Comparison of ENCODE assay signal across 8 cellular contexts in the genomic region with DNA sequence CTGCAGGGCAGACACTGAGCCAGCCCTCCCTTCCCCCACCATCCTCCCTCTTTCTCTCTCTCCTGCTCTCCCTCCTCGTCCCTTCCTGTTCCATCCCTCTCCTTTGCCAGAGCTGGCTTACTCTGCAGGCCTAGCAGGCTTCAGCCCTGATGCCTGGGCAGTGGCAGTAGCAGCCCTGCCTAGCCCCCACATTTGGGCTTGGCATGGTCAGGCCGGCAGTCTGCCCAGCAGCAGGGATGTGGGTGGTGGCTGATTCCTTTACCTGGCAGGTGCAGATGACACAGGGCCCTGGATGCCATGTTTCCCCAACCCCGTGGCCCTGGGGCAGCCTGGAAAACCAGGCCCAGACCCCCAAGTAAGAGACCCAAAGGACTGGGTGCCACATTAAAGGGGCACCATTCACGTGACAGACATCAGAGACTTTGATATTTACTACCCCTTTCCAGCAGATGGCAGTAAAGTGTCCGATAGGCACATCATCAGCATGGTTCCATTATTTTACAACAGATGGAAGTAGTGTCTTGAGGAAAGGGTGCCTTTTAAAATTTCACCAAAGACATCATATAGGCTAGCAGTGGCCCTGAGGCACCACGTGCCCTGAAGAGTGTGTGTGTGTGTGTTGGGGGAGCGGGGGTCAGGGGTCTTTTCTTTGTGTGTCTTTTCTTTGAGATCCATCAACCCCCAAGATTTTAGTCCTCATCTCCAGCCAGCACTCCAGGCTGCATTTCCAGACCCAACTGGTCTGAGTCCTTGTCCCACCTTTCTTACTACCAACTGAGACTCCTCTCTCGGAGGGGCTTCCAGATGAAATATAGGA. TPM values are rescaled to one million over a fixed set of nuclear protein-coding genes. Genes with fewer than 3 reads are reported as not detected.
A peak's percentile ranks its signal among the peaks of the same experiment; 100 is the strongest.
DNase-seq lines count a peak whose midpoint lies in the region; ATAC-seq and TF ChIP-seq lines count a peak whose summit lies in the region.

No MANE protein-coding gene starts in this region.

- H3K27ac ChIP-seq in H9 (ENCODE audit: insufficient read length, low read depth, low read length) (no peak overlapping the region), hepatocyte (no peak overlapping the region)

- peaks cover 0 to 7% of the 10 kb centered on the region in 2 experiments; a peak in 2 of 5 replicates for H3K9me3 Mint-ChIP-seq in H9

- H2BK5ac ChIP-seq in H9 (ENCODE audit: insufficient read length, low read length) = no peak overlapping the region

- H2BK20ac ChIP-seq in H9 (ENCODE audit: low read depth, low read length, poor library complexity, severe bottlenecking) = no peak overlapping the region

- H3K27me3 Mint-ChIP-seq in H9 (ENCODE audit: low read depth) = peaks cover 11% of the 10 kb centered on the region

- no CpG with 5 or more reads among the region's 8 CpGs for WGBS in H9 (ENCODE audit: extremely low coverage, insufficient read length, low lambda C conversion rate)
- WGBS in hepatocyte (ENCODE audit: low lambda C conversion rate, missing lambda C conversion rate) = 55% methylated on average over 8 of the region's 8 CpGs

- H3K79me2 ChIP-seq in H9 (ENCODE audit: insufficient read depth, low read length) (no peaks in the 10 kb centered on the region), hepatocyte (no peaks in the 10 kb centered on the region)

- no peak overlapping the region for H4K8ac ChIP-seq in H9 (replicated peaks; ENCODE audit: insufficient read length, low read depth, low read length)

- H3K14ac ChIP-seq in H9 (ENCODE audit: insufficient read depth, low read length) = no peak overlapping the region

- peaks cover 10 to 11% of the 10 kb centered on the region in 2 experiments for H3K4me1 Mint-ChIP-seq in H9

- H3K9me3 ChIP-seq in H9 (ENCODE audit: control insufficient read depth, low read depth, low read length) (no peaks in the 10 kb centered on the region), hepatocyte (ENCODE audit: low read depth) (no peaks in the 10 kb centered on the region)

- no peak overlapping the region for H2BK12ac ChIP-seq in H9 (ENCODE audit: insufficient read length, low read depth, low read length)

- H4K91ac ChIP-seq in H9 (ENCODE audit: insufficient read length, low read depth, low read length) = no peak overlapping the region

- no peaks in the 10 kb centered on the region for H4K20me1 ChIP-seq in H9 (ENCODE audit: control insufficient read depth, insufficient read depth, insufficient read length)
- H4K20me1 ChIP-seq in hepatocyte (ENCODE audit: insufficient read depth, poor library complexity, severe bottlenecking) = no peaks in the 10 kb centered on the region

- ATAC-seq in stimulated activated naive CD8-positive, alpha-beta T cell treated with anti-CD3 and anti-CD28 coated beads, Interleukin-15, Interleukin-2, amounts not matched to agents 100 U/mL and 50 U/mL, for 24 hours = peak; percentile 30
- ATAC-seq in HG03045 (IDR thresholded peaks at IDR 0.05; ENCODE audit: unreplicated experiment) = no peak

- no peak overlapping the region for H3K27ac Mint-ChIP-seq in H9

- H3K4ac ChIP-seq in H9 (ENCODE audit: low read depth, low read length) = no peak overlapping the region

- H3K9ac ChIP-seq in H9 (ENCODE audit: extremely low read depth, insufficient read length, low read length) = no peak overlapping the region

- DNase-seq in NCI-H510A treated with DMSO at 0.1 percent for 48 hours (lab: John Stamatoyannopoulos, UW) (peak; percentile 10), NCI-H510A (lab: John Stamatoyannopoulos, UW) (no peak), H9 (peak; percentile 49), NCI-H345 (lab: John Stamatoyannopoulos, UW) (peak; percentile 60), astrocyte of the hippocampus (ENCODE audit: low read depth, low spot score) (peak; percentile 71), hepatocyte (ENCODE audit: low spot score) (peak; percentile 68)
- no peak for DNase-seq in stimulated activated naive CD8-positive, alpha-beta T cell treated with anti-CD3 and anti-CD28 coated beads, Interleukin-15, Interleukin-2, amounts not matched to agents 100 U/mL and 50 U/mL, for 24 hours

- peaks cover 4% of the 10 kb centered on the region for H3K23me2 ChIP-seq in H9 (ENCODE audit: insufficient read length, low read depth, low read length, poor library complexity, severe bottlenecking)

- no peak overlapping the region for H3T11ph ChIP-seq in H9 (ENCODE audit: low read length)

- no peak overlapping the region for H3K18ac ChIP-seq in H9 (ENCODE audit: insufficient read length, low read depth, low read length)

- H3K4me3 Mint-ChIP-seq in H9 = no peak overlapping the region

- no peak overlapping the region for H3K4me3 ChIP-seq in hepatocyte

- H3K36me3 Mint-ChIP-seq in H9 (ENCODE audit: insufficient read depth in 1 of 3, low read depth in 3 of 3) = peaks cover 10 to 21% (median 15%) of the 10 kb centered on the region in 3 experiments; a peak in 6 of 7 replicates

- no peak overlapping the region for H3K23ac ChIP-seq in H9 (ENCODE audit: insufficient read length, low read depth, low read length)

- H3K79me1 ChIP-seq in H9 (ENCODE audit: insufficient read depth, low read depth, low read length, poor library complexity, severe bottlenecking) = no peaks in the 10 kb centered on the region

- peak; percentile 77 for TF ChIP-seq CTCF in H9 (conservative IDR thresholded peaks at IDR 0.05)
- peak; percentile 58 for TF ChIP-seq CTCF in hepatocyte (IDR thresholded peaks at IDR 0.05; ENCODE audit: poor library complexity)

- no peak overlapping the region for H2AK5ac ChIP-seq in H9 (ENCODE audit: insufficient read length, low read length)

- no peaks in the 10 kb centered on the region for H3K36me3 ChIP-seq in hepatocyte (replicated peaks; ENCODE audit: insufficient read depth, low read depth)

- H3K56ac ChIP-seq in H9 (ENCODE audit: insufficient read length, low read depth, low read length) = no peak overlapping the region

- H2AFZ ChIP-seq in H9 (ENCODE audit: low read length) = no peak overlapping the region
- H2AFZ ChIP-seq in hepatocyte = no peak overlapping the region

- H3K4me1 ChIP-seq in H9 (ENCODE audit: insufficient read depth, low read length) (peaks cover 3% of the 10 kb centered on the region; the same call in 1 of the 2 replicates), hepatocyte (ENCODE audit: insufficient read depth) (no peaks in the 10 kb centered on the region)

- no peak overlapping the region for H4K5ac ChIP-seq in H9 (ENCODE audit: insufficient read length, low read depth, low read length)

- no peak overlapping the region for H3K4me2 ChIP-seq in H9 (ENCODE audit: insufficient read depth, insufficient read length, low read length)
- H3K4me2 ChIP-seq in hepatocyte = no peak overlapping the region

- H2BK120ac ChIP-seq in H9 (ENCODE audit: low read depth, low read length, poor library complexity, severe bottlenecking) = no peak overlapping the region

- no peak overlapping the region for H2BK15ac ChIP-seq in H9 (ENCODE audit: low read depth, low read length)

- no peaks in the 10 kb centered on the region for H3K9me2 ChIP-seq in hepatocyte (replicated peaks; ENCODE audit: insufficient read depth)

- no peaks in the 10 kb centered on the region for H3K27me3 ChIP-seq in H9 (ENCODE audit: insufficient read depth, low read length)
- H3K27me3 ChIP-seq in hepatocyte = peaks cover 10% of the 10 kb centered on the region

RNA-seq across cellular contexts. Expression of gene KCP, which starts 5.9 kb away (rescaled TPM):
- total RNA-seq in H9 (2021) = 4.8 and 5.3 TPM in 2 replicates
- total RNA-seq in hepatocyte = 0.20 and 0.40 TPM in 2 replicates
- polyA plus RNA-seq in hepatocyte = 2.4 and 3.3 TPM in 2 replicates

RNA-seq across cellular contexts. Expression of gene IRF5, which starts 33.1 kb away (rescaled TPM):
- 0.70 and 0.74 TPM in 2 replicates for total RNA-seq in H9 (2021)
- total RNA-seq in hepatocyte = 0.44 and 0.73 TPM in 2 replicates
- polyA plus RNA-seq in hepatocyte = 0.55 TPM in 1 of 2 replicates, not detected in the other

RNA-seq across cellular contexts. Expression of gene ATP6V1F, which starts 41.9 kb away (rescaled TPM):
- total RNA-seq in H9 (2021) = 115 and 117 TPM in 2 replicates
- 181 and 184 TPM in 2 replicates for total RNA-seq in hepatocyte
- polyA plus RNA-seq in hepatocyte = 422 and 426 TPM in 2 replicates

Comparison
In these comparisons a context has a peak if more than half of its experiments do, and no peak if none do; other contexts are left out.
1. DNase-seq: peak in NCI-H510A treated with DMSO at 0.1 percent for 48 hours (single experiment), H9 (single experiment), NCI-H345 (single experiment), astrocyte of the hippocampus (single experiment) and hepatocyte (single experiment); none in NCI-H510A (single experiment) and stimulated activated naive CD8-positive, alpha-beta T cell treated with anti-CD3 and anti-CD28 coated beads, Interleukin-15, Interleukin-2, amounts not matched to agents 100 U/mL and 50 U/mL, for 24 hours (single experiment).